In genomic region chr1:202807367-202807925, GRCh38 we compare ENCODE assay signal across 8 cellular contexts. TPM values are rescaled to one million over a fixed set of nuclear protein-coding genes. Genes with fewer than 3 reads are reported as not detected.
DNase-seq lines count a peak whose midpoint lies in the region; ATAC-seq and TF ChIP-seq lines count a peak whose summit lies in the region.

No MANE protein-coding gene starts in this region.

- no peaks in the 10 kb centered on the region for H3K9me3 ChIP-seq in HUES48 (ENCODE audit: control insufficient read depth, insufficient read depth, low read length)
- no peaks in the 10 kb centered on the region for H3K9me3 ChIP-seq in duodenal mucosa (ENCODE audit: control insufficient read depth in 1 of 2, low read length in 2 of 2)

- peaks cover 51% of the 10 kb centered on the region for H3K4me1 ChIP-seq in HUES48 (ENCODE audit: control insufficient read depth, insufficient read depth, low read length)
- peaks cover 29 to 32% of the 10 kb centered on the region in 2 donors for H3K4me1 ChIP-seq in duodenal mucosa (ENCODE audit: control insufficient read depth in 1 of 2, insufficient read depth in 2 of 2, low read length in 2 of 2)

- CTCF ChIA-PET in BJ (lab: Yijun Ruan, JAX) = no interaction called here

- POLR2A ChIA-PET in BJ (lab: Charles Lee) = interaction anchor here (0.7 kb wide), 3 partner anchors 20 to 200 kb away, joined by 3 to 4 read pairs (median 3); no protein-coding TSS in a partner anchor

- H3K27me3 ChIP-seq in BJ (ENCODE audit: control insufficient read depth, insufficient read depth, low read length) (no peaks in the 10 kb centered on the region), HUES48 (ENCODE audit: control insufficient read depth, insufficient read depth, low read length) (peaks cover 21% of the 10 kb centered on the region), duodenal mucosa (ENCODE audit: control insufficient read depth in 1 of 2, insufficient read depth in 2 of 2, low read length in 2 of 2) (no peaks in the 10 kb centered on the region)

- ATAC-seq in GM19463 (IDR thresholded peaks at IDR 0.05; ENCODE audit: unreplicated experiment) = no peak
- ATAC-seq in GM21381 (IDR thresholded peaks at IDR 0.05; ENCODE audit: unreplicated experiment) = no peak

- no peaks in the 10 kb centered on the region for H3K36me3 ChIP-seq in BJ (ENCODE audit: control insufficient read depth, insufficient read depth, low read length)
- no peaks in the 10 kb centered on the region for H3K36me3 ChIP-seq in HUES48 (ENCODE audit: control insufficient read depth, insufficient read depth, low read length)
- no peaks in the 10 kb centered on the region for H3K36me3 ChIP-seq in duodenal mucosa (ENCODE audit: control insufficient read depth in 1 of 2, insufficient read depth in 2 of 2, low read length in 2 of 2)

- DNase-seq in BJ (ENCODE audit: low read depth) (no peak), lung microvascular endothelial cell (ENCODE audit: low read depth in 2 of 2) (peak; percentile 16 to 29)
- peak; percentile 67 to 77 for DNase-seq in activated CD4-positive, alpha-beta T cell treated with anti-CD3 and anti-CD28 coated beads for 4 hours
- DNase-seq in stimulated activated CD8-positive, alpha-beta memory T cell treated with anti-CD3 and anti-CD28 coated beads, Interleukin-2, amount 100 ng/mL, for 1 hour (ENCODE audit: low read depth in 2 of 2) = peak; percentile 6 to 10

- no peak for TF ChIP-seq CTCF in BJ (IDR thresholded peaks at IDR 0.05; ENCODE audit: insufficient read depth, low read depth, low read length)

- H3K27ac ChIP-seq in HUES48 (ENCODE audit: low read depth, low read length) = peak overlapping the region; percentile 83
- H3K27ac ChIP-seq in duodenal mucosa (ENCODE audit: low read depth, low read length) = peak overlapping the region; percentile 67

- H3K9ac ChIP-seq in HUES48 (ENCODE audit: low read depth, low read length) = peak overlapping the region; percentile 86
- H3K9ac ChIP-seq in duodenal mucosa (ENCODE audit: low read depth in 1 of 2, low read length in 2 of 2) = peak overlapping the region; percentile 73 to 85

- H3K4me3 ChIP-seq in BJ (ENCODE audit: low read depth, low read length) (peak overlapping the region; percentile 99), HUES48 (ENCODE audit: low read depth, low read length) (peak overlapping the region; percentile 88), duodenal mucosa (ENCODE audit: low read depth in 1 of 2, low read length in 2 of 2) (peak overlapping the region; percentile 78 to 92)

RNA-seq across cellular contexts. Expression of gene KDM5B, which starts 0.8 kb away (rescaled TPM):
- polyA plus RNA-seq in BJ (2011; rRNA removed) = 39.6 and 55.2 TPM in 2 replicates
- 80.1 and 81.5 TPM in 2 replicates for polyA minus RNA-seq in BJ (2011; rRNA and poly(A)+ RNA removed)
- 46.2 and 54.0 TPM in 2 replicates for total RNA-seq in lung microvascular endothelial cell

RNA-seq across cellular contexts. Expression of gene PCAT6, which starts 3.3 kb away (rescaled TPM):
- 3.2 and 3.3 TPM in 2 replicates for polyA plus RNA-seq in BJ (2011; rRNA removed)
- polyA minus RNA-seq in BJ (2011; rRNA and poly(A)+ RNA removed) = 2.4 and 3.3 TPM in 2 replicates
- not detected in 2 replicates for total RNA-seq in lung microvascular endothelial cell
